ENCODE assay signal across 8 cellular contexts in genomic region chr2:74577448-74577847, GRCh38. TPM values are rescaled to one million over a fixed set of nuclear protein-coding genes. Genes with fewer than 3 reads are reported as not detected.
DNase-seq lines count a peak whose midpoint lies in the region; ATAC-seq lines count a peak whose summit lies in the region.

No MANE protein-coding gene starts in this region.

- H3K27ac Mint-ChIP-seq in activated CD4-positive, alpha-beta T cell treated with anti-CD3 and anti-CD28 coated beads, Interleukin-2, amount 10 ng/mL, durations not matched to agents 24 days and 14 days = peak overlapping the region; percentile 7
- H3K27ac Mint-ChIP-seq in dendritic cell treated with granulocyte-macrophage colony-stimulating factor and Interleukin-4, amounts not matched to agents 40 ng/mL and 50 ng/mL, for 4 days = peak overlapping the region; percentile 90
- H3K27ac Mint-ChIP-seq in stimulated activated effector memory CD8-positive, alpha-beta T cell treated with anti-CD3 and anti-CD28 coated beads, Interleukin-12 subunit alpha, Interleukin-12 subunit beta, amount 100 ng/mL, for 72 hours = no peak overlapping the region

- intact Hi-C loops in activated CD4-positive, alpha-beta T cell treated with anti-CD3 and anti-CD28 coated beads, Interleukin-2, amount 10 ng/mL, durations not matched to agents 24 days and 14 days (cut with micrococcal nuclease) = loop anchor here (10.0 kb wide), 1 partner anchor 267 kb away; no protein-coding TSS in a partner anchor
- intact Hi-C loops in dendritic cell treated with granulocyte-macrophage colony-stimulating factor and Interleukin-4, amounts not matched to agents 40 ng/mL and 50 ng/mL, for 4 days (cut with micrococcal nuclease) = no loop called here

- H3K36me3 Mint-ChIP-seq in activated CD4-positive, alpha-beta T cell treated with anti-CD3 and anti-CD28 coated beads, Interleukin-2, amount 10 ng/mL, durations not matched to agents 24 days and 14 days (ENCODE audit: low read depth) = no peaks in the 10 kb centered on the region
- H3K36me3 Mint-ChIP-seq in dendritic cell treated with granulocyte-macrophage colony-stimulating factor and Interleukin-4, amounts not matched to agents 40 ng/mL and 50 ng/mL, for 4 days (ENCODE audit: low read depth) = no peaks in the 10 kb centered on the region
- H3K36me3 Mint-ChIP-seq in stimulated activated effector memory CD8-positive, alpha-beta T cell treated with anti-CD3 and anti-CD28 coated beads, Interleukin-12 subunit alpha, Interleukin-12 subunit beta, amount 100 ng/mL, for 72 hours = no peaks in the 10 kb centered on the region

- no peaks in the 10 kb centered on the region for H3K27me3 Mint-ChIP-seq in activated CD4-positive, alpha-beta T cell treated with anti-CD3 and anti-CD28 coated beads, Interleukin-2, amount 10 ng/mL, durations not matched to agents 24 days and 14 days
- no peaks in the 10 kb centered on the region for H3K27me3 Mint-ChIP-seq in dendritic cell treated with granulocyte-macrophage colony-stimulating factor and Interleukin-4, amounts not matched to agents 40 ng/mL and 50 ng/mL, for 4 days

- H3K4me3 Mint-ChIP-seq in activated CD4-positive, alpha-beta T cell treated with anti-CD3 and anti-CD28 coated beads, Interleukin-2, amount 10 ng/mL, durations not matched to agents 24 days and 14 days = no peak overlapping the region
- H3K4me3 Mint-ChIP-seq in dendritic cell treated with granulocyte-macrophage colony-stimulating factor and Interleukin-4, amounts not matched to agents 40 ng/mL and 50 ng/mL, for 4 days = peak overlapping the region; percentile 17
- no peak overlapping the region for H3K4me3 Mint-ChIP-seq in stimulated activated effector memory CD8-positive, alpha-beta T cell treated with anti-CD3 and anti-CD28 coated beads, Interleukin-12 subunit alpha, Interleukin-12 subunit beta, amount 100 ng/mL, for 72 hours

- H3K9me3 Mint-ChIP-seq in activated CD4-positive, alpha-beta T cell treated with anti-CD3 and anti-CD28 coated beads, Interleukin-2, amount 10 ng/mL, durations not matched to agents 24 days and 14 days = peaks cover 6% of the 10 kb centered on the region
- H3K9me3 Mint-ChIP-seq in dendritic cell treated with granulocyte-macrophage colony-stimulating factor and Interleukin-4, amounts not matched to agents 40 ng/mL and 50 ng/mL, for 4 days = no peaks in the 10 kb centered on the region
- peaks cover 3% of the 10 kb centered on the region for H3K9me3 Mint-ChIP-seq in stimulated activated effector memory CD8-positive, alpha-beta T cell treated with anti-CD3 and anti-CD28 coated beads, Interleukin-12 subunit alpha, Interleukin-12 subunit beta, amount 100 ng/mL, for 72 hours

- DNase-seq in activated CD4-positive, alpha-beta T cell treated with anti-CD3 and anti-CD28 coated beads, Interleukin-2, amount 10 ng/mL, durations not matched to agents 24 days and 14 days = no peak
- DNase-seq in activated CD4-positive, alpha-beta T cell treated with anti-CD3 and anti-CD28 coated beads for 4 hours = no peak
- peak; percentile 87 for DNase-seq in KBM-7
- DNase-seq in stimulated activated effector memory CD8-positive, alpha-beta T cell treated with anti-CD3 and anti-CD28 coated beads, Interleukin-12 subunit alpha, Interleukin-12 subunit beta, amount 100 ng/mL, for 72 hours (ENCODE audit: low spot score in 2 of 2) = no peak
- DNase-seq in activated T-cell treated with anti-CD3 and anti-CD28 coated beads for 4 hours = no peak
- DNase-seq in T-helper 9 cell = no peak
- no peak for DNase-seq in activated gamma-delta T cell treated with Interleukin-2 at 50 U/mL for 16 hours

- in situ Hi-C loops in KBM-7 (cut with MboI; ENCODE audit: low pct_unique_long_range_greater_than_20kb, low sequenced_read_pairs) = no loop called here

- peaks cover 36% of the 10 kb centered on the region for H3K4me1 Mint-ChIP-seq in activated CD4-positive, alpha-beta T cell treated with anti-CD3 and anti-CD28 coated beads, Interleukin-2, amount 10 ng/mL, durations not matched to agents 24 days and 14 days
- H3K4me1 Mint-ChIP-seq in dendritic cell treated with granulocyte-macrophage colony-stimulating factor and Interleukin-4, amounts not matched to agents 40 ng/mL and 50 ng/mL, for 4 days (ENCODE audit: low read depth) = peaks cover 57% of the 10 kb centered on the region
- H3K4me1 Mint-ChIP-seq in stimulated activated effector memory CD8-positive, alpha-beta T cell treated with anti-CD3 and anti-CD28 coated beads, Interleukin-12 subunit alpha, Interleukin-12 subunit beta, amount 100 ng/mL, for 72 hours = peaks cover 20% of the 10 kb centered on the region

- ATAC-seq in stimulated activated effector memory CD8-positive, alpha-beta T cell treated with anti-CD3 and anti-CD28 coated beads, Interleukin-12 subunit alpha, Interleukin-12 subunit beta, amount 100 ng/mL, for 72 hours = peak; percentile 82

RNA-seq across cellular contexts. Expression of gene DOK1, which starts 22.9 kb away (rescaled TPM):
- total RNA-seq in activated CD4-positive, alpha-beta T cell treated with anti-CD3 and anti-CD28 coated beads, Interleukin-2, amount 10 ng/mL, durations not matched to agents 24 days and 14 days = 33.8 and 34.2 TPM in 2 replicates

RNA-seq across cellular contexts. Expression of gene LOXL3, which starts 23.7 kb away (rescaled TPM):
- 1.5 and 1.7 TPM in 2 replicates for total RNA-seq in activated CD4-positive, alpha-beta T cell treated with anti-CD3 and anti-CD28 coated beads, Interleukin-2, amount 10 ng/mL, durations not matched to agents 24 days and 14 days

RNA-seq across cellular contexts. Expression of gene HTRA2, which starts 47.7 kb away (rescaled TPM):
- total RNA-seq in activated CD4-positive, alpha-beta T cell treated with anti-CD3 and anti-CD28 coated beads, Interleukin-2, amount 10 ng/mL, durations not matched to agents 24 days and 14 days = 49.6 and 56.4 TPM in 2 replicates

RNA-seq across cellular contexts. Expression of gene AUP1, which starts 47.9 kb away (rescaled TPM):
- total RNA-seq in activated CD4-positive, alpha-beta T cell treated with anti-CD3 and anti-CD28 coated beads, Interleukin-2, amount 10 ng/mL, durations not matched to agents 24 days and 14 days = 170 and 173 TPM in 2 replicates

RNA-seq across cellular contexts. Expression of gene DQX1, which starts 51.4 kb away (rescaled TPM):
- total RNA-seq in activated CD4-positive, alpha-beta T cell treated with anti-CD3 and anti-CD28 coated beads, Interleukin-2, amount 10 ng/mL, durations not matched to agents 24 days and 14 days = 0.59 and 0.68 TPM in 2 replicates
